In the genomic region with DNA sequence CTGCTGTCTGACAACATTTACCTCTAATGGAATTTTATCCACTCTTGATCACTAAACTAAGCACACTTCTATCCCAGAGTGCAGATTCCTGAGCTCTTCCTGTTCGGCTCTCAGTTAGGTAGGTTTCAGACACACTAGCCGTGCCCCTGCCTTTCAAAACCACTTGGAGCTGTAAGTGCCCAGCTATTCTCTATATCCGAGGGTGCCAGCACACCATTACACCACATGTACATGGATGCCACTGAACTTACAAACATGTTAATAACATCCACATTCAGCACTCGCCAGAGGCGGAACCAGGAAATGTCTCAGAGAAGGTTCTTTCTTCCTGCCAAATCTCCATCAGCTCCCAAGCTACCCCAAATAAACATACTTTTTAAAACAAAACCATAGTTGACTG, we compare ENCODE assay signal across 23 cellular contexts.
A peak's percentile ranks its signal among the peaks of the same experiment; 100 is the strongest.
DNase-seq lines count a peak whose midpoint lies in the region; ATAC-seq and TF ChIP-seq lines count a peak whose summit lies in the region.
"Had no signal": no experiment of that assay in that cellular context is flagged by ENCODE, and none has a peak within 500 bp of the region (broad histone marks: within the 10 kb centered on the region; RNA-seq: fewer than 3 reads in every experiment).

No MANE protein-coding gene starts in this region.

- no peak overlapping the region for H3K4me2 ChIP-seq in GM23338
- H3K4me2 ChIP-seq: BLaER1 treated with 17β-estradiol and CSF1 and Interleukin-3, amounts not matched to agents 10 nM and 100 nM had no signal

- no peaks in the 10 kb centered on the region for H3K27me3 ChIP-seq in GM23338 (ENCODE audit: insufficient read depth)
- no peaks in the 10 kb centered on the region for H3K27me3 ChIP-seq in breast epithelium
- no peaks in the 10 kb centered on the region for H3K27me3 ChIP-seq in gastroesophageal sphincter
- H3K27me3 ChIP-seq in sigmoid colon, result no peaks in the 10 kb centered on the region
- H3K27me3 ChIP-seq: BLaER1 treated with 17β-estradiol and CSF1 and Interleukin-3, amounts not matched to agents 10 nM and 100 nM; right atrium auricular region had no signal

- no peaks in the 10 kb centered on the region for H4K20me1 ChIP-seq in GM23338 (replicated peaks; ENCODE audit: insufficient read depth)
- H4K20me1 ChIP-seq: BLaER1 treated with 17β-estradiol and CSF1 and Interleukin-3, amounts not matched to agents 10 nM and 100 nM had no signal

- H3K9me3 Mint-ChIP-seq in GM23338, result no peaks in the 10 kb centered on the region
- H3K9me3 Mint-ChIP-seq: activated naive CD4-positive, alpha-beta T cell treated with anti-CD3 and anti-CD28 coated beads for 36 hours; activated T-cell treated with anti-CD3 and anti-CD28 coated beads, Interleukin-2, amount 50 U/mL, for 72 hours; T-helper 1 cell treated with Interleukin-12 subunit alpha and Interleukin-12 subunit beta and Interleukin-4 antibody, amounts not matched to agents 30 μg/mL and 1 μg/mL, for 36 hours had no signal

- no peaks in the 10 kb centered on the region for H3K36me3 Mint-ChIP-seq in GM23338 (ENCODE audit: low read depth)

- peak overlapping the region; percentile 69; the same call in 1 of the 2 replicates for H2AFZ ChIP-seq in GM23338

- no peaks in the 10 kb centered on the region for H3F3A ChIP-seq in GM23338 (replicated peaks; ENCODE audit: low read depth)

- 22 to 27% methylated on average over 4 to 5 of the region's 5 CpGs for WGBS in gastroesophageal sphincter (ENCODE audit: low coverage in 1 of 2), 2 donors
- 66 to 69% methylated on average over 5 of the region's 5 CpGs for WGBS in sigmoid colon, 2 donors

- no peaks in the 10 kb centered on the region for H3K36me3 ChIP-seq in GM23338 (ENCODE audit: insufficient read depth)
- no peaks in the 10 kb centered on the region for H3K36me3 ChIP-seq in breast epithelium
- H3K36me3 ChIP-seq in gastroesophageal sphincter, result no peaks in the 10 kb centered on the region
- no peaks in the 10 kb centered on the region for H3K36me3 ChIP-seq in sigmoid colon
- H3K36me3 ChIP-seq: BLaER1 treated with 17β-estradiol and CSF1 and Interleukin-3, amounts not matched to agents 10 nM and 100 nM; right atrium auricular region had no signal

- TF ChIP-seq POLR2A in breast epithelium (IDR thresholded peaks at IDR 0.05), result no peak
- no peak for TF ChIP-seq POLR2A in gastroesophageal sphincter (IDR thresholded peaks at IDR 0.05)
- no peak for TF ChIP-seq POLR2A in sigmoid colon (IDR thresholded peaks at IDR 0.05)

- H3K27me3 Mint-ChIP-seq in GM23338 (ENCODE audit: insufficient read depth, low read depth, poor library complexity), result peaks cover 2% of the 10 kb centered on the region

- DNase-seq in GM23338 (ENCODE audit: low spot score), result no peak
- no peak for DNase-seq in breast epithelium (ENCODE audit: low spot score in 2 of 2)
- DNase-seq in sigmoid colon, result no peak
- no peak for DNase-seq in dermis blood vessel endothelial cell
- DNase-seq: ACHN; activated CD4-positive, alpha-beta T cell treated with anti-CD3 and anti-CD28 coated beads for 4 hours; activated naive CD4-positive, alpha-beta T cell treated with anti-CD3 and anti-CD28 coated beads for 36 hours; activated T-cell treated with anti-CD3 and anti-CD28 coated beads, Interleukin-2, amount 50 U/mL, for 72 hours; cerebellar nuclear complex; effector CD4-positive, alpha-beta T cell; GOT3; hippocampal formation; NCI-H1092 treated with DMSO at 0.1 percent for 48 hours; NCI-H2081; stimulated activated CD4-positive, alpha-beta T cell treated with anti-CD3 and anti-CD28 coated beads, Interleukin-15, amount 100 ng/mL, for 24 hours had no signal

- H3K9me2 ChIP-seq in GM23338 (ENCODE audit: insufficient read depth), result peaks cover 12% of the 10 kb centered on the region; the same call in 1 of the 2 replicates

- H3K79me2 ChIP-seq in GM23338 (replicated peaks; ENCODE audit: insufficient read depth), result no peaks in the 10 kb centered on the region

- H3K9me3 ChIP-seq in breast epithelium (no peaks in the 10 kb centered on the region), gastroesophageal sphincter (no peaks in the 10 kb centered on the region), sigmoid colon (no peaks in the 10 kb centered on the region)
- H3K9me3 ChIP-seq: BLaER1 treated with 17β-estradiol and CSF1 and Interleukin-3, amounts not matched to agents 10 nM and 100 nM; right atrium auricular region had no signal

- no peak overlapping the region for H3K27ac ChIP-seq in GM23338 (ENCODE audit: low read depth)
- peak overlapping the region; percentile 40 to 45 for H3K27ac ChIP-seq in breast epithelium
- peak overlapping the region; percentile 60 to 81 (median 78) for H3K27ac ChIP-seq in gastroesophageal sphincter
- H3K27ac ChIP-seq in sigmoid colon, result peak overlapping the region; percentile 15 to 81 (median 62)
- H3K27ac ChIP-seq: BLaER1 treated with 17β-estradiol and CSF1 and Interleukin-3, amounts not matched to agents 10 nM and 100 nM; right atrium auricular region had no signal

- H3K27ac Mint-ChIP-seq in GM23338, result no peak overlapping the region
- H3K27ac Mint-ChIP-seq: activated naive CD4-positive, alpha-beta T cell treated with anti-CD3 and anti-CD28 coated beads for 36 hours; activated T-cell treated with anti-CD3 and anti-CD28 coated beads, Interleukin-2, amount 50 U/mL, for 72 hours; T-helper 1 cell treated with Interleukin-12 subunit alpha and Interleukin-12 subunit beta and Interleukin-4 antibody, amounts not matched to agents 30 μg/mL and 1 μg/mL, for 36 hours had no signal

- no peak overlapping the region for H3K4me3 Mint-ChIP-seq in GM23338
- H3K4me3 Mint-ChIP-seq: activated naive CD4-positive, alpha-beta T cell treated with anti-CD3 and anti-CD28 coated beads for 36 hours; activated T-cell treated with anti-CD3 and anti-CD28 coated beads, Interleukin-2, amount 50 U/mL, for 72 hours; T-helper 1 cell treated with Interleukin-12 subunit alpha and Interleukin-12 subunit beta and Interleukin-4 antibody, amounts not matched to agents 30 μg/mL and 1 μg/mL, for 36 hours had no signal

- TF ChIP-seq EP300 in gastroesophageal sphincter (IDR thresholded peaks at IDR 0.05) (no peak), sigmoid colon (IDR thresholded peaks at IDR 0.05) (no peak)

- intact Hi-C loops in breast epithelium (cut with DNase I; ENCODE audit: low total_unique reads), result no loop called here
- intact Hi-C loops in sigmoid colon (cut with DNase I), result no loop called here

- no peak overlapping the region for H3K4me3 ChIP-seq in GM23338
- no peak overlapping the region for H3K4me3 ChIP-seq in breast epithelium
- H3K4me3 ChIP-seq in gastroesophageal sphincter, result peak overlapping the region in 1 of 2 donors; percentile 9
- no peak overlapping the region for H3K4me3 ChIP-seq in sigmoid colon
- H3K4me3 ChIP-seq: BLaER1 treated with 17β-estradiol and CSF1 and Interleukin-3, amounts not matched to agents 10 nM and 100 nM; lung; right atrium auricular region had no signal

- H3K4me1 Mint-ChIP-seq in GM23338, result peaks cover 19% of the 10 kb centered on the region

- ATAC-seq in GM23338 (no peak), gastroesophageal sphincter (peak; percentile 60), HG03342 (IDR thresholded peaks at IDR 0.05; ENCODE audit: unreplicated experiment) (no peak), GM19467 (IDR thresholded peaks at IDR 0.05; ENCODE audit: unreplicated experiment) (no peak), HG03520 (IDR thresholded peaks at IDR 0.05; ENCODE audit: unreplicated experiment) (no peak)
- ATAC-seq: activated T-cell treated with anti-CD3 and anti-CD28 coated beads, Interleukin-2, amount 50 U/mL, for 72 hours had no signal

- peaks cover 11% of the 10 kb centered on the region for H3K4me1 ChIP-seq in GM23338 (ENCODE audit: insufficient read depth)
- H3K4me1 ChIP-seq in breast epithelium, result peaks cover 0 to 4% of the 10 kb centered on the region in 2 donors
- peaks cover 5 to 75% (median 11%) of the 10 kb centered on the region in 3 donors for H3K4me1 ChIP-seq in gastroesophageal sphincter
- peaks cover 0 to 28% (median 22%) of the 10 kb centered on the region in 4 donors for H3K4me1 ChIP-seq in sigmoid colon
- H3K4me1 ChIP-seq: right atrium auricular region had no signal

- TF ChIP-seq CTCF in GM23338 (conservative IDR thresholded peaks at IDR 0.05; ENCODE audit: low read depth in 2 of 2), result no peak
- TF ChIP-seq CTCF in breast epithelium (IDR thresholded peaks at IDR 0.05), result no peak
- no peak for TF ChIP-seq CTCF in gastroesophageal sphincter (IDR thresholded peaks at IDR 0.05)
- TF ChIP-seq CTCF in sigmoid colon (IDR thresholded peaks at IDR 0.05), result no peak

TF ChIP-seq in GM23338, 12 proteins besides CTCF, POLR2A, EP300 and RAD21 (continues in another document):
- no peak for TF ChIP-seq STAT1 (IDR thresholded peaks at IDR 0.05; ENCODE audit: unreplicated experiment)
